In genomic region chr11:103851166-103851651, GRCh38 we compare ENCODE assay signal across 15 cellular contexts.
DNase-seq lines count a peak whose midpoint lies in the region; ATAC-seq and TF ChIP-seq lines count a peak whose summit lies in the region.
"Had no signal": no experiment of that assay in that cellular context is flagged by ENCODE, and none has a peak within 500 bp of the region (broad histone marks: within the 10 kb centered on the region; RNA-seq: fewer than 3 reads in every experiment).

No MANE protein-coding gene starts in this region.

- no peak overlapping the region for H3K4ac ChIP-seq in neuronal stem cell (ENCODE audit: low read length)

- H3K4me2 ChIP-seq in neuronal stem cell (ENCODE audit: insufficient read depth, low read length, poor library complexity, severe bottlenecking), result no peak overlapping the region
- H3K4me2 ChIP-seq: neural progenitor cell had no signal

- H3K27me3 ChIP-seq in ascending aorta (no peaks in the 10 kb centered on the region), foreskin keratinocyte (peaks cover 2% of the 10 kb centered on the region), neuronal stem cell (ENCODE audit: control insufficient read depth in 3 of 3, insufficient read depth in 3 of 3, low read depth in 1 of 3, low read length in 3 of 3) (no peaks in the 10 kb centered on the region)
- H3K27me3 ChIP-seq: colonic mucosa, neural progenitor cell, SJCRH30, testis had no signal

- no peak overlapping the region for H2BK15ac ChIP-seq in neuronal stem cell (ENCODE audit: low read length)

- DNase-seq in ACHN (peak; percentile 2), ascending aorta (ENCODE audit: low spot score in 2 of 2) (no peak), foreskin keratinocyte (peak; percentile 37 to 73), neuronal stem cell (ENCODE audit: low spot score) (no peak), COR-L47 (lab: John Stamatoyannopoulos, UW) (no peak)
- no peak for DNase-seq in activated naive CD4-positive, alpha-beta T cell (lab: John Stamatoyannopoulos, UW)
- DNase-seq: activated CD8-positive, alpha-beta memory T cell treated with anti-CD3 and anti-CD28 coated beads for 24 hours; activated naive CD4-positive, alpha-beta T cell treated with anti-CD3 and anti-CD28 coated beads, Interleukin-2, amount 50 U/mL, for 16 hours; colonic mucosa; NCI-H2081; SJCRH30; testis had no signal

- in situ Hi-C loops in ACHN (cut with HindIII; ENCODE audit: low pct_ligation_motif_present, low pct_unique_long_range_greater_than_20kb, low sequenced_read_pairs), result no loop called here

- H3K79me1 ChIP-seq in neuronal stem cell (ENCODE audit: low read depth, low read length), result no peaks in the 10 kb centered on the region

- no peak overlapping the region for H2BK12ac ChIP-seq in neuronal stem cell (ENCODE audit: low read length)

- H3K4me3 ChIP-seq in ascending aorta, result no peak overlapping the region
- no peak overlapping the region for H3K4me3 ChIP-seq in neuronal stem cell (ENCODE audit: low read length in 2 of 2)
- H3K4me3 ChIP-seq: colonic mucosa, neural progenitor cell, SJCRH30, testis had no signal

- H3K27ac ChIP-seq in ascending aorta (peak overlapping the region; percentile 64 to 68), foreskin keratinocyte (no peak overlapping the region), neuronal stem cell (replicated peaks; ENCODE audit: low read length) (no peak overlapping the region)
- H3K27ac ChIP-seq: colonic mucosa, neural progenitor cell, SJCRH30, testis had no signal

- H4K91ac ChIP-seq in neuronal stem cell (ENCODE audit: low read depth, low read length, poor library complexity), result no peak overlapping the region

- no CpG with 5 or more reads among the region's 3 CpGs for WGBS in neuronal stem cell (ENCODE audit: extremely low coverage in 2 of 2, insufficient read length in 2 of 2, insufficient replicate concordance in 1 of 2), 2 donors

- H3K9me3 ChIP-seq in ascending aorta (no peaks in the 10 kb centered on the region), neuronal stem cell (replicated peaks in 1 of 2; ENCODE audit: control insufficient read depth in 2 of 2, insufficient read depth in 1 of 2, low read depth in 1 of 2, low read length in 2 of 2) (no peaks in the 10 kb centered on the region)
- H3K9me3 ChIP-seq: colonic mucosa, SJCRH30, testis had no signal

- H2BK120ac ChIP-seq in neuronal stem cell (ENCODE audit: low read depth, low read length), result no peak overlapping the region

- H2BK5ac ChIP-seq in neuronal stem cell (ENCODE audit: low read length), result no peak overlapping the region

- no peak overlapping the region for H3K9ac ChIP-seq in neuronal stem cell (ENCODE audit: low read depth, low read length, poor library complexity)
- H3K9ac ChIP-seq: neural progenitor cell had no signal

- no peak overlapping the region for H2AK5ac ChIP-seq in neuronal stem cell (ENCODE audit: low read depth, low read length)

- ATAC-seq in foreskin keratinocyte (no peak), GM21526 (IDR thresholded peaks at IDR 0.05; ENCODE audit: low FRiP score, unreplicated experiment) (no peak), GM21367 (IDR thresholded peaks at IDR 0.05; ENCODE audit: unreplicated experiment) (no peak)

- TF ChIP-seq CTCF in ascending aorta (IDR thresholded peaks at IDR 0.05) (no peak), foreskin keratinocyte (conservative IDR thresholded peaks at IDR 0.05) (no peak)

- peak overlapping the region; percentile 4 for H2AFZ ChIP-seq in neuronal stem cell (ENCODE audit: low read length)
- H2AFZ ChIP-seq: neural progenitor cell had no signal

- intact Hi-C loops in ascending aorta (cut with DNase I), result no loop called here

- H3K23ac ChIP-seq in neuronal stem cell (ENCODE audit: low read depth, low read length, poor library complexity), result no peak overlapping the region

- H3K4me1 ChIP-seq in ascending aorta (peaks cover 4 to 16% of the 10 kb centered on the region in 2 donors), foreskin keratinocyte (no peaks in the 10 kb centered on the region), neuronal stem cell (ENCODE audit: control insufficient read depth in 2 of 2, insufficient read depth in 1 of 2, low read depth in 1 of 2, low read length in 2 of 2) (no peaks in the 10 kb centered on the region)
- H3K4me1 ChIP-seq: colonic mucosa, neural progenitor cell, SJCRH30, testis had no signal

- H3K36me3 ChIP-seq in ascending aorta (no peaks in the 10 kb centered on the region), neuronal stem cell (replicated peaks in 1 of 2; ENCODE audit: control insufficient read depth in 2 of 2, insufficient read depth in 2 of 2, low read length in 2 of 2) (no peaks in the 10 kb centered on the region)
- H3K36me3 ChIP-seq: colonic mucosa, neural progenitor cell, SJCRH30 had no signal

- no peak overlapping the region for H3K14ac ChIP-seq in neuronal stem cell (ENCODE audit: low read length)

- H4K8ac ChIP-seq in neuronal stem cell (ENCODE audit: low read depth, low read length), result no peak overlapping the region

- H3K18ac ChIP-seq in neuronal stem cell (ENCODE audit: low read length), result no peak overlapping the region

Comparison
In these comparisons a context has a peak if more than half of its experiments do, and no peak if none do; other contexts are left out.
1. DNase-seq: peak in ACHN (single experiment) and foreskin keratinocyte (2 of 2); none in ascending aorta (0 of 2), neuronal stem cell (single experiment), activated naive CD4-positive, alpha-beta T cell (0 of 4) and COR-L47 (single experiment).
2. H3K27ac ChIP-seq: peak in ascending aorta (2 of 2); none in foreskin keratinocyte (single experiment) and neuronal stem cell (single experiment).